In genomic region chr20:49704932-49705336, GRCh38 we compare ENCODE assay signal across 16 cellular contexts. TPM values are rescaled to one million over a fixed set of nuclear protein-coding genes. Genes with fewer than 3 reads are reported as not detected.
DNase-seq lines count a peak whose midpoint lies in the region; ATAC-seq and TF ChIP-seq lines count a peak whose summit lies in the region.
"Had no signal": no experiment of that assay in that cellular context is flagged by ENCODE, and none has a peak within 500 bp of the region (broad histone marks: within the 10 kb centered on the region; RNA-seq: fewer than 3 reads in every experiment).

No MANE protein-coding gene starts in this region.

- H3K4me3 Mint-ChIP-seq in CD4-positive, alpha-beta memory T cell: peak overlapping the region in 5 of 8 donors; percentile 11 to 88 (median 43)
- H3K4me3 Mint-ChIP-seq in IgD-negative memory B cell (peak overlapping the region in 2 of 4 donors; percentile 79 to 91), nephron (no peak overlapping the region)

- POLR2A ChIA-PET in CD4-positive, alpha-beta memory T cell (lab: Charles Lee; ENCODE audit: partially characterized antibody): no interaction called here

- peaks cover 36% of the 10 kb centered on the region for H3K4me1 ChIP-seq in CD4-positive, alpha-beta memory T cell (ENCODE audit: insufficient read depth, low read length)

- ATAC-seq in HG03097 (IDR thresholded peaks at IDR 0.05; ENCODE audit: low FRiP score, unreplicated experiment) (no peak), GM18519 (IDR thresholded peaks at IDR 0.05; ENCODE audit: low FRiP score, unreplicated experiment) (no peak)

- no peak for TF ChIP-seq CTCF in nephron (IDR thresholded peaks at IDR 0.05; ENCODE audit: unreplicated experiment in 3 of 3)

- no peak overlapping the region for H3K27ac ChIP-seq in CD4-positive, alpha-beta memory T cell (ENCODE audit: low read depth, low read length)
- H3K27ac ChIP-seq in SK-N-MC: 0 out of 2 replicates have a peak overlapping the region, but pooled peaks have one; percentile 4
- H3K27ac ChIP-seq: ascending aorta, GM23248 had no signal

- peak overlapping the region in 5 of 7 donors; percentile 32 to 92 (median 67) for H3K27ac Mint-ChIP-seq in CD4-positive, alpha-beta memory T cell
- peak overlapping the region; percentile 40 to 95 (median 87) for H3K27ac Mint-ChIP-seq in IgD-negative memory B cell
- H3K27ac Mint-ChIP-seq in nephron: peak overlapping the region in 2 of 3 experiments; percentile 48 to 59

- intact Hi-C loops in CD4-positive, alpha-beta memory T cell (cut with micrococcal nuclease): no loop called here

- CTCF ChIA-PET in CD4-positive, alpha-beta memory T cell (lab: Charles Lee; ENCODE audit: partially characterized antibody): no interaction called here

- H3K36me3 Mint-ChIP-seq in CD4-positive, alpha-beta memory T cell: peaks cover 0 to 4% of the 10 kb centered on the region in 2 donors
- H3K36me3 Mint-ChIP-seq in IgD-negative memory B cell (peaks cover 2% of the 10 kb centered on the region), nephron (ENCODE audit: low read depth) (no peaks in the 10 kb centered on the region)

- no peaks in the 10 kb centered on the region for H3K27me3 Mint-ChIP-seq in CD4-positive, alpha-beta memory T cell
- H3K27me3 Mint-ChIP-seq in IgD-negative memory B cell (peaks cover 2% of the 10 kb centered on the region), nephron (ENCODE audit: low read depth) (no peaks in the 10 kb centered on the region)

- DNase-seq in CD4-positive, alpha-beta memory T cell: no peak
- DNase-seq in SK-N-MC (ENCODE audit: low read depth, low spot score) (no peak), NCI-H82 treated with DMSO at 0.1 percent for 48 hours (lab: John Stamatoyannopoulos, UW; ENCODE audit: unreplicated experiment) (no peak)
- no peak for DNase-seq in stimulated activated CD4-positive, alpha-beta T cell treated with anti-CD3 and anti-CD28 coated beads, Interleukin-4, amount 100 ng/mL, for 1 hour
- DNase-seq: activated T-cell treated with anti-CD3 and anti-CD28 coated beads, Interleukin-2, amount 50 U/mL, for 48 hours; C1 segment of cervical spinal cord; GM23248; mucosa of descending colon; SHP77; stimulated activated CD4-positive, alpha-beta T cell treated with anti-CD3 and anti-CD28 coated beads, Interleukin-4, amount 100 ng/mL, for 24 hours; stimulated activated naive CD8-positive, alpha-beta T cell treated with anti-CD3 and anti-CD28 coated beads, Interleukin-15, Interleukin-2, amounts not matched to agents 100 U/mL and 50 U/mL, for 24 hours had no signal

- peaks cover 32 to 68% (median 47%) of the 10 kb centered on the region in 4 donors for H3K4me1 Mint-ChIP-seq in CD4-positive, alpha-beta memory T cell
- peaks cover 28 to 39% (median 39%) of the 10 kb centered on the region in 3 donors for H3K4me1 Mint-ChIP-seq in IgD-negative memory B cell
- peaks cover 44% of the 10 kb centered on the region for H3K4me1 Mint-ChIP-seq in nephron

- no peaks in the 10 kb centered on the region for H3K27me3 ChIP-seq in CD4-positive, alpha-beta memory T cell (ENCODE audit: insufficient read depth, low read length)
- H3K27me3 ChIP-seq: ascending aorta had no signal

- H3K4me3 ChIP-seq in CD4-positive, alpha-beta memory T cell (ENCODE audit: low read length in 2 of 2): no peak overlapping the region
- no peak overlapping the region for H3K4me3 ChIP-seq in SK-N-MC
- H3K4me3 ChIP-seq: ascending aorta, GM23248, mucosa of descending colon had no signal

- no peaks in the 10 kb centered on the region for H3K9me3 Mint-ChIP-seq in CD4-positive, alpha-beta memory T cell
- H3K9me3 Mint-ChIP-seq in IgD-negative memory B cell: no peaks in the 10 kb centered on the region
- no peaks in the 10 kb centered on the region for H3K9me3 Mint-ChIP-seq in nephron

- no peak overlapping the region for H3K9ac ChIP-seq in SK-N-MC (ENCODE audit: insufficient read length)
- H3K9ac ChIP-seq: GM23248 had no signal

- no peaks in the 10 kb centered on the region for H3K9me3 ChIP-seq in CD4-positive, alpha-beta memory T cell (ENCODE audit: control insufficient read depth in 1 of 2, low read length in 2 of 2)
- H3K9me3 ChIP-seq in SK-N-MC (ENCODE audit: low read depth, low read length): no peaks in the 10 kb centered on the region
- H3K9me3 ChIP-seq: ascending aorta, mucosa of descending colon had no signal

- H3K36me3 ChIP-seq in CD4-positive, alpha-beta memory T cell (ENCODE audit: insufficient read depth, low read length): no peaks in the 10 kb centered on the region
- H3K36me3 ChIP-seq in SK-N-MC (ENCODE audit: insufficient read depth, low read length): no peaks in the 10 kb centered on the region
- H3K36me3 ChIP-seq: ascending aorta had no signal

RNA-seq across cellular contexts. Expression of gene B4GALT5, which starts 8.7 kb away (rescaled TPM):
- 1 to 10 TPM; 5.5 to 6.2 TPM for total RNA-seq in CD4-positive, alpha-beta memory T cell
- polyA plus RNA-seq in CD4-positive, alpha-beta memory T cell: 1 to 10 TPM in 1 of 2 donors, under 1 TPM in 1; 0.43 to 2.4 TPM
- polyA plus RNA-seq in IgD-negative memory B cell: 0.48 TPM

Comparison
In these comparisons a context has a peak if more than half of its experiments do, and no peak if none do; other contexts are left out.
1. H3K4me3 Mint-ChIP-seq: peak in CD4-positive, alpha-beta memory T cell (5 of 8); none in nephron (0 of 3).
2. Peak in every context shown above with its lines, with median percentiles within 50 percentile points of each other: H3K27ac Mint-ChIP-seq.